ENCODE assay signal across 16 cellular contexts in the genomic region with DNA sequence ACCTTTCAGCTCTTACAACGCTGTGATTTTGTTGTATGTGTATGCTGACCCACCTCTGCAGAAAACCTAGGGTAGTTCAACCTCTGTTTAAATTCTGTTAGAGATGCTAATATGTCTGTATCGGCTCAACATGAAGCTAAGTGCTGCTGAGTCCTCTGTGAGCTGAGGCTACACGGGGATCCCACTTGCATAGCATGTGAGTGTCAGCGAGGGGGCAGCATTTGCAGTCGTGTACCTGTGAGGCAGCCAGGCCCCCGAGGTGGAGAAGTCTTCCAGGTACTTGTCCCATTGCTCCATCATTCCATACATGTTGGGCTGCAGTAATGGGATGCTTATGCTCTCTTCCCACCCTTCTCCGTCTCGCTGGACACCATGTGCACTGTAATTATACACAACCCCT. TPM values are rescaled to one million over a fixed set of nuclear protein-coding genes. Genes with fewer than 3 reads are reported as not detected.
A peak's percentile ranks its signal among the peaks of the same experiment; 100 is the strongest.
DNase-seq lines count a peak whose midpoint lies in the region; ATAC-seq, FAIRE-seq and TF ChIP-seq lines count a peak whose summit lies in the region.
"Had no signal": no experiment of that assay in that cellular context is flagged by ENCODE, and none has a peak within 500 bp of the region (broad histone marks: within the 10 kb centered on the region; RNA-seq: fewer than 3 reads in every experiment).

No MANE protein-coding gene starts in this region.

- H2BK12ac ChIP-seq in H9 (ENCODE audit: insufficient read length, low read depth, low read length) = no peak overlapping the region

- no peak overlapping the region for H4K8ac ChIP-seq in H9 (replicated peaks; ENCODE audit: insufficient read length, low read depth, low read length)

- no peaks in the 10 kb centered on the region for H3K27me3 ChIP-seq in H9 (ENCODE audit: insufficient read depth, low read length)
- H3K27me3 ChIP-seq in right lobe of liver = no peaks in the 10 kb centered on the region
- no peaks in the 10 kb centered on the region for H3K27me3 ChIP-seq in CD8-positive, alpha-beta memory T cell (ENCODE audit: insufficient read depth, low read length, poor library complexity, severe bottlenecking)
- H3K27me3 ChIP-seq: body of pancreas, spleen had no signal

- no peak overlapping the region for H3K4me2 ChIP-seq in H9 (ENCODE audit: insufficient read depth, insufficient read length, low read length)

- intact Hi-C loops in right lobe of liver (cut with DNase I) = no loop called here

- H3K9me3 ChIP-seq in H9 (ENCODE audit: control insufficient read depth, low read depth, low read length) = no peaks in the 10 kb centered on the region
- H3K9me3 ChIP-seq in right lobe of liver = no peaks in the 10 kb centered on the region
- H3K9me3 ChIP-seq in CD8-positive, alpha-beta memory T cell (ENCODE audit: low read length) = no peaks in the 10 kb centered on the region
- H3K9me3 ChIP-seq: body of pancreas, spleen had no signal

- H3K27ac ChIP-seq in H9 (ENCODE audit: insufficient read length, low read depth, low read length) (no peak overlapping the region), right lobe of liver (no peak overlapping the region)
- H3K27ac ChIP-seq in CD8-positive, alpha-beta memory T cell (ENCODE audit: low read depth, low read length) = no peak overlapping the region
- H3K27ac ChIP-seq: body of pancreas, epithelial cell of prostate, GM23248, spleen had no signal

- no peak for FAIRE-seq in RCC 7860 (lab: Jason Lieb, UNC)

- no peak overlapping the region for H2BK20ac ChIP-seq in H9 (ENCODE audit: low read depth, low read length, poor library complexity, severe bottlenecking)

- H2AFZ ChIP-seq in H9 (ENCODE audit: low read length) = no peak overlapping the region
- H2AFZ ChIP-seq: GM23248 had no signal

- H3K27me3 Mint-ChIP-seq in H9 (ENCODE audit: low read depth) (no peaks in the 10 kb centered on the region), chondrocyte (ENCODE audit: low read depth) (no peaks in the 10 kb centered on the region)
- peaks cover 0 to 2% of the 10 kb centered on the region in 2 donors for H3K27me3 Mint-ChIP-seq in CD8-positive, alpha-beta memory T cell
- H3K27me3 Mint-ChIP-seq in activated T-cell treated with anti-CD3 and anti-CD28 coated beads, Interleukin-2, amount 50 U/mL, for 4 hours (ENCODE audit: low read depth) = no peaks in the 10 kb centered on the region
- H3K27me3 Mint-ChIP-seq: naive B cell had no signal

- TF ChIP-seq CTCF in H9 (conservative IDR thresholded peaks at IDR 0.05) (peak; percentile 64), chondrocyte (IDR thresholded peaks at IDR 0.05) (peak; percentile 31), right lobe of liver (IDR thresholded peaks at IDR 0.05) (peak in 3 of 4 donors; percentile 13 to 34 (median 18))

- no peak overlapping the region for H4K91ac ChIP-seq in H9 (ENCODE audit: insufficient read length, low read depth, low read length)

- H2BK15ac ChIP-seq in H9 (ENCODE audit: low read depth, low read length) = no peak overlapping the region

- no peaks in the 10 kb centered on the region for H3K79me1 ChIP-seq in H9 (ENCODE audit: insufficient read depth, low read depth, low read length, poor library complexity, severe bottlenecking)

- H2BK120ac ChIP-seq in H9 (ENCODE audit: low read depth, low read length, poor library complexity, severe bottlenecking) = no peak overlapping the region

- no peak overlapping the region for H3K4me3 ChIP-seq in right lobe of liver
- no peak overlapping the region for H3K4me3 ChIP-seq in CD8-positive, alpha-beta memory T cell (ENCODE audit: low read length)
- H3K4me3 ChIP-seq: body of pancreas, GM23248, spleen had no signal

- no peak overlapping the region for H3K56ac ChIP-seq in H9 (ENCODE audit: insufficient read length, low read depth, low read length)

- ATAC-seq in right lobe of liver = peak; percentile 48 to 60 (median 53)
- no peak for ATAC-seq in activated T-cell treated with anti-CD3 and anti-CD28 coated beads, Interleukin-2, amount 50 U/mL, for 4 hours
- ATAC-seq: activated T-cell treated with anti-CD3 and anti-CD28 coated beads, Interleukin-2, amount 50 U/mL, for 72 hours; body of pancreas had no signal

- H2BK5ac ChIP-seq in H9 (ENCODE audit: insufficient read length, low read length) = no peak overlapping the region

- CTCF ChIA-PET in CD8-positive, alpha-beta memory T cell (lab: Charles Lee) = no interaction called here

- POLR2A ChIA-PET in CD8-positive, alpha-beta memory T cell (lab: Charles Lee) = no interaction called here

- H3T11ph ChIP-seq in H9 (ENCODE audit: low read length) = no peak overlapping the region

- no peak overlapping the region for H3K4me3 Mint-ChIP-seq in H9
- no peak overlapping the region for H3K4me3 Mint-ChIP-seq in chondrocyte (ENCODE audit: unreplicated experiment)
- no peak overlapping the region for H3K4me3 Mint-ChIP-seq in CD8-positive, alpha-beta memory T cell
- no peak overlapping the region for H3K4me3 Mint-ChIP-seq in activated T-cell treated with anti-CD3 and anti-CD28 coated beads, Interleukin-2, amount 50 U/mL, for 4 hours
- H3K4me3 Mint-ChIP-seq: activated T-cell treated with anti-CD3 and anti-CD28 coated beads, Interleukin-2, amount 50 U/mL, for 72 hours; naive B cell had no signal

- TF ChIP-seq POLR2A in right lobe of liver (IDR thresholded peaks at IDR 0.05) = no peak

- H3K23me2 ChIP-seq in H9 (ENCODE audit: insufficient read length, low read depth, low read length, poor library complexity, severe bottlenecking) = no peaks in the 10 kb centered on the region

- no peak overlapping the region for H3K18ac ChIP-seq in H9 (ENCODE audit: insufficient read length, low read depth, low read length)

- no peak overlapping the region for H3K4ac ChIP-seq in H9 (ENCODE audit: low read depth, low read length)

- H2AK5ac ChIP-seq in H9 (ENCODE audit: insufficient read length, low read length) = no peak overlapping the region

- no peak overlapping the region for H3K14ac ChIP-seq in H9 (ENCODE audit: insufficient read depth, low read length)

- WGBS in H9 (ENCODE audit: extremely low coverage, insufficient read length, low lambda C conversion rate) = no CpG with 5 or more reads among the region's 8 CpGs
- WGBS in right lobe of liver (ENCODE audit: insufficient coverage, low coverage, low lambda C conversion rate, missing lambda C conversion rate) = 60% methylated on average over 3 of the region's 8 CpGs

- no peak overlapping the region for H3K23ac ChIP-seq in H9 (ENCODE audit: insufficient read length, low read depth, low read length)

- no peaks in the 10 kb centered on the region for H3K36me3 ChIP-seq in right lobe of liver
- no peaks in the 10 kb centered on the region for H3K36me3 ChIP-seq in CD8-positive, alpha-beta memory T cell (ENCODE audit: insufficient read depth, low read length)

- DNase-seq in AG20443 (ENCODE audit: low spot score) (peak; percentile 19), H9 (peak; percentile 68), chondrocyte (ENCODE audit: low spot score) (no peak), right lobe of liver (peak in 1 of 3 donors; percentile 32), RCC 7860 (ENCODE audit: low spot score) (no peak), NCI-H2081 (lab: John Stamatoyannopoulos, UW) (no peak)
- DNase-seq in CD8-positive, alpha-beta memory T cell = no peak
- no peak for DNase-seq in activated T-cell treated with anti-CD3 and anti-CD28 coated beads, Interleukin-2, amount 50 U/mL, for 4 hours
- DNase-seq: activated T-cell treated with anti-CD3 and anti-CD28 coated beads, Interleukin-2, amount 50 U/mL, for 72 hours; GM23248; KBM-7; naive B cell; NCI-H2171; spleen had no signal

- H3K36me3 Mint-ChIP-seq in H9 (ENCODE audit: insufficient read depth in 1 of 3, low read depth in 3 of 3) (peaks cover 0 to 7% (median 0%) of the 10 kb centered on the region in 3 experiments; a peak in 1 of 7 replicates), chondrocyte (ENCODE audit: low read depth) (no peaks in the 10 kb centered on the region)
- peaks cover 0 to 5% (median 2%) of the 10 kb centered on the region in 3 donors for H3K36me3 Mint-ChIP-seq in CD8-positive, alpha-beta memory T cell
- peaks cover 4% of the 10 kb centered on the region for H3K36me3 Mint-ChIP-seq in activated T-cell treated with anti-CD3 and anti-CD28 coated beads, Interleukin-2, amount 50 U/mL, for 4 hours (ENCODE audit: insufficient read depth)
- H3K36me3 Mint-ChIP-seq: naive B cell had no signal

- no peak overlapping the region for H4K5ac ChIP-seq in H9 (ENCODE audit: insufficient read length, low read depth, low read length)

- no peaks in the 10 kb centered on the region for H4K20me1 ChIP-seq in H9 (ENCODE audit: control insufficient read depth, insufficient read depth, insufficient read length)

- H3K79me2 ChIP-seq in H9 (ENCODE audit: insufficient read depth, low read length) = no peaks in the 10 kb centered on the region

- H3K27ac Mint-ChIP-seq in H9 = no peak overlapping the region
- no peak overlapping the region for H3K27ac Mint-ChIP-seq in chondrocyte (ENCODE audit: unreplicated experiment)
- no peak overlapping the region for H3K27ac Mint-ChIP-seq in CD8-positive, alpha-beta memory T cell
- H3K27ac Mint-ChIP-seq: activated T-cell treated with anti-CD3 and anti-CD28 coated beads, Interleukin-2, amount 50 U/mL, for 72 hours had no signal

- H3K9ac ChIP-seq in H9 (ENCODE audit: extremely low read depth, insufficient read length, low read length) = no peak overlapping the region
- H3K9ac ChIP-seq: GM23248 had no signal

- H3K4me1 ChIP-seq in H9 (ENCODE audit: insufficient read depth, low read length) (no peaks in the 10 kb centered on the region), right lobe of liver (no peaks in the 10 kb centered on the region)
- no peaks in the 10 kb centered on the region for H3K4me1 ChIP-seq in CD8-positive, alpha-beta memory T cell (ENCODE audit: insufficient read depth, low read length)
- H3K4me1 ChIP-seq: spleen had no signal

- no peaks in the 10 kb centered on the region for H3K9me3 Mint-ChIP-seq in H9
- H3K9me3 Mint-ChIP-seq in chondrocyte (ENCODE audit: low read depth) = no peaks in the 10 kb centered on the region
- no peaks in the 10 kb centered on the region for H3K9me3 Mint-ChIP-seq in CD8-positive, alpha-beta memory T cell
- no peaks in the 10 kb centered on the region for H3K9me3 Mint-ChIP-seq in activated T-cell treated with anti-CD3 and anti-CD28 coated beads, Interleukin-2, amount 50 U/mL, for 4 hours
- H3K9me3 Mint-ChIP-seq: activated T-cell treated with anti-CD3 and anti-CD28 coated beads, Interleukin-2, amount 50 U/mL, for 72 hours; naive B cell had no signal

- H3K4me1 Mint-ChIP-seq in H9 = peaks cover 22 to 28% of the 10 kb centered on the region in 2 experiments
- no peaks in the 10 kb centered on the region for H3K4me1 Mint-ChIP-seq in chondrocyte (ENCODE audit: low read depth)
- no peaks in the 10 kb centered on the region for H3K4me1 Mint-ChIP-seq in CD8-positive, alpha-beta memory T cell
- no peaks in the 10 kb centered on the region for H3K4me1 Mint-ChIP-seq in activated T-cell treated with anti-CD3 and anti-CD28 coated beads, Interleukin-2, amount 50 U/mL, for 4 hours (ENCODE audit: low read depth)
- H3K4me1 Mint-ChIP-seq: naive B cell had no signal

RNA-seq across cellular contexts. Expression of gene MKRN2OS, which starts 3.7 kb away (rescaled TPM):
- total RNA-seq in H9 (2021) (0.31 and 0.44 TPM in 2 replicates), chondrocyte (not detected in 3 replicates), right lobe of liver (under 1 TPM in 1 of 6 experiments, not detected in 5; 0.31 TPM)
- not detected for total RNA-seq in CD8-positive, alpha-beta memory T cell
- not detected for polyA plus RNA-seq in CD8-positive, alpha-beta memory T cell
- not detected for total RNA-seq in activated T-cell treated with anti-CD3 and anti-CD28 coated beads, Interleukin-2, amount 50 U/mL, for 4 hours
- total RNA-seq: activated T-cell treated with anti-CD3 and anti-CD28 coated beads, Interleukin-2, amount 50 U/mL, for 72 hours; GM23248; spleen had no signal
- polyA plus RNA-seq: GM23248, spleen had no signal

RNA-seq across cellular contexts. Expression of gene MKRN2, which starts 15.3 kb away (rescaled TPM):
- total RNA-seq in H9 (2021) (17.1 and 18.1 TPM in 2 replicates), chondrocyte (32.8 to 36.2 TPM (median 34.5 TPM) in 3 replicates), right lobe of liver (10 to 100 TPM in 4 of 6 experiments, 1 to 10 TPM in 2; 8.8 to 12.8 (median 10.9) TPM)
- 10 to 100 TPM; 30.0 to 33.6 TPM for total RNA-seq in CD8-positive, alpha-beta memory T cell
- 51.6 TPM for polyA plus RNA-seq in CD8-positive, alpha-beta memory T cell
- 10 to 100 TPM; 37.7 to 43.7 (median 37.8) TPM for total RNA-seq in activated T-cell treated with anti-CD3 and anti-CD28 coated beads, Interleukin-2, amount 50 U/mL, for 4 hours

RNA-seq across cellular contexts. Expression of gene TSEN2, which starts 57.3 kb away (rescaled TPM):
- total RNA-seq in H9 (2021) = 19.4 and 22.0 TPM in 2 replicates
- total RNA-seq in chondrocyte = 8.6 to 14.5 TPM (median 8.7 TPM) in 3 replicates
- total RNA-seq in right lobe of liver = 1 to 10 TPM; 4.7 to 9.2 (median 6.4) TPM
- 10 to 100 TPM; 29.8 to 30.3 TPM for total RNA-seq in CD8-positive, alpha-beta memory T cell
- 13.1 TPM for polyA plus RNA-seq in CD8-positive, alpha-beta memory T cell
- total RNA-seq in activated T-cell treated with anti-CD3 and anti-CD28 coated beads, Interleukin-2, amount 50 U/mL, for 4 hours = 10 to 100 TPM; 30.6 to 38.8 (median 35.9) TPM

Comparison
In these comparisons a context has a peak if more than half of its experiments do, and no peak if none do; other contexts are left out.
1. DNase-seq: peak in AG20443 (single experiment) and H9 (single experiment); none in chondrocyte (single experiment), RCC 7860 (single experiment), CD8-positive, alpha-beta memory T cell (0 of 5), activated T-cell treated with anti-CD3 and anti-CD28 coated beads, Interleukin-2, amount 50 U/mL, for 4 hours (single experiment) and NCI-H2081 (0 of 2).
2. ATAC-seq: peak in right lobe of liver (4 of 4); none in activated T-cell treated with anti-CD3 and anti-CD28 coated beads, Interleukin-2, amount 50 U/mL, for 4 hours (0 of 2).
3. Peak in every context shown above with its lines, with median percentiles within 50 percentile points of each other: CTCF ChIP-seq.